Comparison of ENCODE assay signal across 8 cellular contexts in genomic region chr20:4041748-4042411, GRCh38. TPM values are rescaled to one million over a fixed set of nuclear protein-coding genes. Genes with fewer than 3 reads are reported as not detected.
DNase-seq lines count a peak whose midpoint lies in the region; ATAC-seq and TF ChIP-seq lines count a peak whose summit lies in the region.

No MANE protein-coding gene starts in this region.

- in situ Hi-C loops in KBM-7 (cut with MboI; ENCODE audit: low pct_unique_long_range_greater_than_20kb, low sequenced_read_pairs): no loop called here

- H3K4me3 ChIP-seq in BJ (ENCODE audit: low read depth, low read length): no peak overlapping the region

- DNase-seq in BJ (ENCODE audit: low read depth): peak; percentile 58
- peak; percentile 56 for DNase-seq in KBM-7
- peak; percentile 99 for DNase-seq in amniotic epithelial cell (ENCODE audit: low read depth)
- DNase-seq in left lobe of liver (ENCODE audit: low spot score): peak; percentile 40
- DNase-seq in activated gamma-delta T cell treated with Interleukin-2 at 50 U/mL for 16 hours: no peak
- DNase-seq in germinal center (ENCODE audit: low spot score): no peak
- DNase-seq in NCI-H345 (lab: John Stamatoyannopoulos, UW): no peak
- DNase-seq in NCI-H1436 treated with DMSO at 0.1 percent for 48 hours (lab: John Stamatoyannopoulos, UW): no peak

- CTCF ChIA-PET in BJ (lab: Yijun Ruan, JAX): interaction anchor here (0.7 to 1.7 kb wide), 4 partner anchors 12 to 30 kb away, joined by 3 to 5 read pairs (median 3); no protein-coding TSS in a partner anchor

- no peaks in the 10 kb centered on the region for H3K27me3 ChIP-seq in BJ (ENCODE audit: control insufficient read depth, insufficient read depth, low read length)

- POLR2A ChIA-PET in BJ (lab: Charles Lee): no interaction called here

- TF ChIP-seq CTCF in BJ (IDR thresholded peaks at IDR 0.05; ENCODE audit: insufficient read depth, low read depth, low read length): no peak

- no peaks in the 10 kb centered on the region for H3K36me3 ChIP-seq in BJ (ENCODE audit: control insufficient read depth, insufficient read depth, low read length)

- ATAC-seq in left lobe of liver: no peak

RNA-seq across cellular contexts. Expression of gene RNF24, which starts 26.5 kb away (rescaled TPM):
- 10.7 and 11.2 TPM in 2 replicates for polyA plus RNA-seq in BJ (2011; rRNA removed)
- 10.8 and 12.5 TPM in 2 replicates for polyA minus RNA-seq in BJ (2011; rRNA and poly(A)+ RNA removed)
- total RNA-seq in left lobe of liver: 1.4 TPM

Comparison
In these comparisons a context has a peak if more than half of its experiments do, and no peak if none do; other contexts are left out.
1. DNase-seq: peak in BJ (single experiment), KBM-7 (single experiment), amniotic epithelial cell (single experiment) and left lobe of liver (single experiment); none in activated gamma-delta T cell treated with Interleukin-2 at 50 U/mL for 16 hours (single experiment), germinal center (single experiment), NCI-H345 (single experiment) and NCI-H1436 treated with DMSO at 0.1 percent for 48 hours (single experiment).